ENCODE assay signal across 14 cellular contexts in the genomic region with DNA sequence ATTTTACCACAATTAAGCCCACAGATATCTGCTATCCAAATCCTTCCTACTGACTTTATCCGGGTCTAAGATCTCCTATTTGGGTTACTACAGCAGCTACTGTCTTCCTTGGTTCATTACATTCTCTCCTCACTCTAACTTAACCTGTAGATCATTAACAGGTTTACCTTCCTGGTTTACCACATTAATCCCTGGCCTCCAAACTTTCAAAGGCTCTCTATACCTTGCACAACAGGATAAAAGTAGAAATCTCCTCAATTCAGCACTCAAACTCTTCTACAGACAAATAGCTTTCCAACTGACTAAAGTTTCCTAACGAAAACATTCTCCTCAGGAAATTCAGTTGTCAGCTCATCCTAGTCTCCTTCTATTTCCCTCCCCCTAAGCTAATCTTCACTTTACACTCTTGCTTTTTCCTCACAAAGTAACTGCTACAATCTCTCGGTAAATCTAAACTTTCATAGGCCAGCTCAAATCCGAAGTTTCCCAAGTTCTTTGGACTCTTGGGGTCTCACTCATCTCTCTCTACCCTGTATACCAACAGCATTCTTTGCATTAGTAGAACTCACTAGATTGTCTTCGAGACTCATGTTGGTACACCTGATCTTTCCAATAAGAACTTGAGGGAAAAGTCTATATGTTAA. TPM values are rescaled to one million over a fixed set of nuclear protein-coding genes. Genes with fewer than 3 reads are reported as not detected.
DNase-seq lines count a peak whose midpoint lies in the region; ATAC-seq and TF ChIP-seq lines count a peak whose summit lies in the region.
"Had no signal": no experiment of that assay in that cellular context is flagged by ENCODE, and none has a peak within 500 bp of the region (broad histone marks: within the 10 kb centered on the region; RNA-seq: fewer than 3 reads in every experiment).

No MANE protein-coding gene starts in this region.

- H3K36me3 Mint-ChIP-seq in natural killer cell: no peaks in the 10 kb centered on the region

- TF ChIP-seq CTCF in natural killer cell (IDR thresholded peaks at IDR 0.05): no peak

- H3K79me2 ChIP-seq in Karpas-422 (ENCODE audit: low read length): peaks cover 83% of the 10 kb centered on the region

- peak overlapping the region; percentile 81 to 95 (median 88); a peak in 19 of 22 replicates for H3K4me2 ChIP-seq in BLaER1 treated with 17β-estradiol and CSF1 and Interleukin-3, amounts not matched to agents 10 nM and 100 nM
- H3K4me2 ChIP-seq in Karpas-422 (ENCODE audit: low read depth, low read length, poor library complexity, severe bottlenecking): peak overlapping the region; percentile 94

- H4K20me1 ChIP-seq in BLaER1 treated with 17β-estradiol and CSF1 and Interleukin-3, amounts not matched to agents 10 nM and 100 nM: peaks cover 53 to 75% (median 66%) of the 10 kb centered on the region in 11 experiments; a peak in 20 of 22 replicates
- H4K20me1 ChIP-seq in Karpas-422 (ENCODE audit: insufficient read depth, low read depth, low read length): peaks cover 16% of the 10 kb centered on the region

- H2AFZ ChIP-seq in Karpas-422 (ENCODE audit: low read length): no peak overlapping the region

- intact Hi-C loops in natural killer cell (cut with micrococcal nuclease): no loop called here

- H3K4me1 ChIP-seq in BLaER1 treated with 17β-estradiol and CSF1 and Interleukin-3, amounts not matched to agents 10 nM and 100 nM: peaks cover 28 to 65% (median 33%) of the 10 kb centered on the region in 10 experiments
- H3K4me1 ChIP-seq in Karpas-422 (ENCODE audit: low read length) (peaks cover 34% of the 10 kb centered on the region), duodenal mucosa (ENCODE audit: control insufficient read depth in 1 of 2, insufficient read depth in 2 of 2, low read length in 2 of 2) (peaks cover 33 to 36% of the 10 kb centered on the region in 2 donors)

- peaks cover 0 to 5% (median 0%) of the 10 kb centered on the region in 11 experiments; a peak in 1 of 22 replicates for H3K9me3 ChIP-seq in BLaER1 treated with 17β-estradiol and CSF1 and Interleukin-3, amounts not matched to agents 10 nM and 100 nM (replicated peaks in 1 of 11)
- no peaks in the 10 kb centered on the region for H3K9me3 ChIP-seq in Karpas-422 (ENCODE audit: low read length)
- no peaks in the 10 kb centered on the region for H3K9me3 ChIP-seq in duodenal mucosa (ENCODE audit: control insufficient read depth in 1 of 2, low read length in 2 of 2)
- H3K9me3 ChIP-seq: pancreas, suprapubic skin had no signal

- peaks cover 0 to 22% (median 7%) of the 10 kb centered on the region in 11 experiments; a peak in 14 of 22 replicates for H3K36me3 ChIP-seq in BLaER1 treated with 17β-estradiol and CSF1 and Interleukin-3, amounts not matched to agents 10 nM and 100 nM
- H3K36me3 ChIP-seq in Karpas-422 (ENCODE audit: insufficient read depth, low read length): no peaks in the 10 kb centered on the region
- H3K36me3 ChIP-seq in duodenal mucosa (ENCODE audit: control insufficient read depth in 1 of 2, insufficient read depth in 2 of 2, low read length in 2 of 2): no peaks in the 10 kb centered on the region
- H3K36me3 ChIP-seq: pancreas, suprapubic skin had no signal

- H3K4me3 ChIP-seq in BLaER1 treated with 17β-estradiol and CSF1 and Interleukin-3, amounts not matched to agents 10 nM and 100 nM: peak overlapping the region in 1 of 10 experiments; percentile 77; a peak in 1 of 20 replicates
- H3K4me3 ChIP-seq in Karpas-422 (ENCODE audit: low read length) (no peak overlapping the region), duodenal mucosa (ENCODE audit: low read depth in 1 of 2, low read length in 2 of 2) (peak overlapping the region; percentile 85 to 88)
- H3K4me3 ChIP-seq: suprapubic skin had no signal

- ATAC-seq in natural killer cell (no peak), GM18517 (IDR thresholded peaks at IDR 0.05; ENCODE audit: unreplicated experiment) (no peak), GM19324 (IDR thresholded peaks at IDR 0.05; ENCODE audit: low FRiP score, unreplicated experiment) (no peak)

- H3K27ac ChIP-seq in BLaER1 treated with 17β-estradiol and CSF1 and Interleukin-3, amounts not matched to agents 10 nM and 100 nM: peak overlapping the region in 1 of 11 experiments; percentile 11; a peak in 1 of 22 replicates
- H3K27ac ChIP-seq in Karpas-422 (ENCODE audit: low read length) (no peak overlapping the region), duodenal mucosa (ENCODE audit: low read depth, low read length) (no peak overlapping the region)
- H3K27ac ChIP-seq: suprapubic skin had no signal

- DNase-seq in Karpas-422: no peak
- no peak for DNase-seq in natural killer cell
- DNase-seq in NCI-H1417 (lab: John Stamatoyannopoulos, UW): no peak
- DNase-seq in DMS53 (lab: John Stamatoyannopoulos, UW): no peak
- DNase-seq: amniotic stem cell; NCI-H1694; pancreas; stimulated activated CD4-positive, alpha-beta T cell treated with anti-CD3 and anti-CD28 coated beads, Interleukin-4, amount 100 ng/mL, for 24 hours had no signal

- no peaks in the 10 kb centered on the region for H3K9me2 ChIP-seq in Karpas-422 (replicated peaks; ENCODE audit: insufficient read depth, low read length)

- no peaks in the 10 kb centered on the region for H3K27me3 Mint-ChIP-seq in natural killer cell (ENCODE audit: low read depth in 2 of 2)

- H3K4me3 Mint-ChIP-seq in natural killer cell: no peak overlapping the region

- H3K9me3 Mint-ChIP-seq in natural killer cell: no peaks in the 10 kb centered on the region

- peak overlapping the region in 4 of 11 experiments; percentile 6 to 100 (median 96); a peak in 5 of 22 replicates for H3K9ac ChIP-seq in BLaER1 treated with 17β-estradiol and CSF1 and Interleukin-3, amounts not matched to agents 10 nM and 100 nM
- H3K9ac ChIP-seq in Karpas-422 (ENCODE audit: low read length) (peak overlapping the region; percentile 93), duodenal mucosa (ENCODE audit: low read depth in 1 of 2, low read length in 2 of 2) (peak overlapping the region in 1 of 2 donors; percentile 16)

- no peaks in the 10 kb centered on the region for H3K27me3 ChIP-seq in BLaER1 treated with 17β-estradiol and CSF1 and Interleukin-3, amounts not matched to agents 10 nM and 100 nM
- H3K27me3 ChIP-seq in Karpas-422 (ENCODE audit: low read length) (no peaks in the 10 kb centered on the region), duodenal mucosa (ENCODE audit: control insufficient read depth in 1 of 2, insufficient read depth in 2 of 2, low read length in 2 of 2) (no peaks in the 10 kb centered on the region)
- H3K27me3 ChIP-seq: pancreas, suprapubic skin had no signal

- peak overlapping the region; percentile 40 to 85 for H3K27ac Mint-ChIP-seq in natural killer cell

- H3K4me1 Mint-ChIP-seq in natural killer cell: peaks cover 50 to 55% of the 10 kb centered on the region in 2 donors

RNA-seq across cellular contexts. Expression of a gene that starts 2.7 kb away (rescaled TPM):
- 14.3 and 27.4 TPM in 2 replicates for total RNA-seq in Karpas-422 (2014; rRNA removed; shearing (Covaris generic); ENCODE audit: low replicate concordance)
- total RNA-seq in natural killer cell: 10 to 100 TPM; 32.6 to 41.4 (median 38.7) TPM

RNA-seq across cellular contexts. Expression of a gene that starts 16.9 kb away (rescaled TPM):
- total RNA-seq in Karpas-422 (2014; rRNA removed; shearing (Covaris generic); ENCODE audit: low replicate concordance): not detected in 2 replicates
- not detected for total RNA-seq in natural killer cell
- total RNA-seq: pancreas; suprapubic skin; T-helper 2 cell treated with Interferon-gamma antibody and Interleukin-4, amounts not matched to agents 100 ng/mL and 5 ng/mL, for 36 hours had no signal
